Comparison of ENCODE assay signal across 9 cellular contexts in genomic region chr19:42229855-42230331, GRCh38. TPM values are rescaled to one million over a fixed set of nuclear protein-coding genes. Genes with fewer than 3 reads are reported as not detected.
A peak's percentile ranks its signal among the peaks of the same experiment; 100 is the strongest.
DNase-seq lines count a peak whose midpoint lies in the region; ATAC-seq, FAIRE-seq and TF ChIP-seq lines count a peak whose summit lies in the region.
"Had no signal": no experiment of that assay in that cellular context is flagged by ENCODE, and none has a peak within 500 bp of the region (broad histone marks: within the 10 kb centered on the region; RNA-seq: fewer than 3 reads in every experiment).

No MANE protein-coding gene starts in this region.

- TF ChIP-seq POLR2A in GM12878 (IDR thresholded peaks at IDR 0.05; ENCODE audit: low read depth, low read length), result peak; percentile 26

- ATAC-seq in GM12878, result no peak
- ATAC-seq in stimulated activated naive B cell treated with anti-CD40 and anti-IgM and Interleukin-4, amounts not matched to agents 10 μg/mL and 1 μg/mL and 100 μg/mL, for 72 hours (replicated peaks), result no peak

- no peaks in the 10 kb centered on the region for H3K9me3 Mint-ChIP-seq in activated naive CD4-positive, alpha-beta T cell treated with anti-CD3 and anti-CD28 coated beads, Interleukin-2, amount 50 U/mL, for 24 hours
- H3K9me3 Mint-ChIP-seq in stimulated activated naive B cell treated with anti-CD40 and anti-IgM and Interleukin-4, amounts not matched to agents 10 μg/mL and 1 μg/mL and 100 μg/mL, for 72 hours, result no peaks in the 10 kb centered on the region
- H3K9me3 Mint-ChIP-seq: neural progenitor cell had no signal

- H3K9ac ChIP-seq in GM12878 (ENCODE audit: control insufficient read depth, insufficient read depth, low read length), result no peak overlapping the region
- H3K9ac ChIP-seq: neural progenitor cell had no signal

- H3K4me2 ChIP-seq in GM12878 (ENCODE audit: control insufficient read depth, insufficient read depth), result no peak overlapping the region
- H3K4me2 ChIP-seq: BLaER1 treated with 17β-estradiol and CSF1 and Interleukin-3, amounts not matched to agents 10 nM and 100 nM; neural progenitor cell had no signal

- H3K27ac ChIP-seq in GM12878 (ENCODE audit: control insufficient read depth, insufficient read depth) (no peak overlapping the region), ascending aorta (no peak overlapping the region)
- H3K27ac ChIP-seq: neural progenitor cell had no signal

- no peaks in the 10 kb centered on the region for H3K27me3 ChIP-seq in GM12878 (replicated peaks in 1 of 2; ENCODE audit: control insufficient read depth in 2 of 2, insufficient read depth in 2 of 2, low read length in 1 of 2)
- H3K27me3 ChIP-seq in ascending aorta, result no peaks in the 10 kb centered on the region
- H3K27me3 ChIP-seq: BLaER1 treated with 17β-estradiol and CSF1 and Interleukin-3, amounts not matched to agents 10 nM and 100 nM; neural progenitor cell had no signal

- POLR2A ChIA-PET in GM12878 (lab: Charles Lee), result no interaction called here

- BruUV-seq in GM12878 (replicated peaks; lab: Mats Ljungman, UMichigan), result no TSS peak

- in situ Hi-C loops in GM12878 (cut with MboI), result no loop called here

- peak overlapping the region; percentile 77 for H3K27ac Mint-ChIP-seq in activated naive CD4-positive, alpha-beta T cell treated with anti-CD3 and anti-CD28 coated beads, Interleukin-2, amount 50 U/mL, for 24 hours
- peak overlapping the region; percentile 69 for H3K27ac Mint-ChIP-seq in stimulated activated naive B cell treated with anti-CD40 and anti-IgM and Interleukin-4, amounts not matched to agents 10 μg/mL and 1 μg/mL and 100 μg/mL, for 72 hours
- H3K27ac Mint-ChIP-seq: neural progenitor cell had no signal

- TF ChIP-seq CTCF in GM12878 (IDR thresholded peaks at IDR 0.05 in 2 of 3, conservative IDR thresholded peaks at IDR 0.05 in 1 of 3; ENCODE audit: control insufficient read depth in 2 of 3, extremely low read depth in 1 of 3, insufficient read depth in 1 of 3, low read depth in 3 of 3, low read length in 3 of 3), result no peak
- no peak for TF ChIP-seq CTCF in ascending aorta (IDR thresholded peaks at IDR 0.05)

- H3K9me3 ChIP-seq in GM12878 (replicated peaks; ENCODE audit: control insufficient read depth, insufficient read depth, low read length) (no peaks in the 10 kb centered on the region), ascending aorta (no peaks in the 10 kb centered on the region)
- H3K9me3 ChIP-seq: BLaER1 treated with 17β-estradiol and CSF1 and Interleukin-3, amounts not matched to agents 10 nM and 100 nM had no signal

- TF ChIP-seq RAD21 in GM12878 (IDR thresholded peaks at IDR 0.05; ENCODE audit: insufficient read depth, low read depth, low read length), result no peak

- no peak overlapping the region for H2AFZ ChIP-seq in GM12878 (ENCODE audit: control insufficient read depth, low read depth, low read length)
- H2AFZ ChIP-seq: neural progenitor cell had no signal

- CTCF ChIA-PET in GM12878 (lab: Yijun Ruan, JAX), result interaction anchor here (0.6 to 1.1 kb wide), 4 partner anchors 10 to 97 kb away, joined by 3 read pairs; partner anchors contain the start of gene POU2F2

- H3K4me1 Mint-ChIP-seq in activated naive CD4-positive, alpha-beta T cell treated with anti-CD3 and anti-CD28 coated beads, Interleukin-2, amount 50 U/mL, for 24 hours, result peaks cover 29% of the 10 kb centered on the region
- peaks cover 17 to 65% of the 10 kb centered on the region in 2 donors for H3K4me1 Mint-ChIP-seq in stimulated activated naive B cell treated with anti-CD40 and anti-IgM and Interleukin-4, amounts not matched to agents 10 μg/mL and 1 μg/mL and 100 μg/mL, for 72 hours

- no peak for TF ChIP-seq EP300 in GM12878 (IDR thresholded peaks at IDR 0.05; ENCODE audit: borderline replicate concordance in 1 of 2, control insufficient read depth in 1 of 2, low read depth in 2 of 2, low read length in 2 of 2)

- peaks cover 25 to 41% of the 10 kb centered on the region in 2 experiments for H3K36me3 ChIP-seq in GM12878 (ENCODE audit: control insufficient read depth in 2 of 2, insufficient read depth in 2 of 2, low read length in 1 of 2)
- H3K36me3 ChIP-seq in ascending aorta, result peaks cover 81 to 91% of the 10 kb centered on the region in 2 donors
- H3K36me3 ChIP-seq: neural progenitor cell had no signal

- 72% methylated on average over 8 of the region's 8 CpGs for WGBS in GM12878 (ENCODE audit: insufficient coverage, insufficient replicate concordance, low lambda C conversion rate, missing lambda C conversion rate)

- no peaks in the 10 kb centered on the region; the same call in none of the 2 replicates for H4K20me1 ChIP-seq in GM12878 (ENCODE audit: control insufficient read depth, insufficient read depth)

- H3K4me3 Mint-ChIP-seq in activated naive CD4-positive, alpha-beta T cell treated with anti-CD3 and anti-CD28 coated beads, Interleukin-2, amount 50 U/mL, for 24 hours, result no peak overlapping the region
- no peak overlapping the region for H3K4me3 Mint-ChIP-seq in stimulated activated naive B cell treated with anti-CD40 and anti-IgM and Interleukin-4, amounts not matched to agents 10 μg/mL and 1 μg/mL and 100 μg/mL, for 72 hours
- H3K4me3 Mint-ChIP-seq: neural progenitor cell had no signal

- H3K4me1 ChIP-seq in GM12878 (ENCODE audit: control insufficient read depth, insufficient read depth, low read length), result no peaks in the 10 kb centered on the region
- no peaks in the 10 kb centered on the region for H3K4me1 ChIP-seq in ascending aorta
- H3K4me1 ChIP-seq: neural progenitor cell had no signal

- no peaks in the 10 kb centered on the region; the same call in none of the 2 replicates for H3K79me2 ChIP-seq in GM12878 (ENCODE audit: control insufficient read depth, insufficient read depth, low read length)

- no peaks in the 10 kb centered on the region for H3K27me3 Mint-ChIP-seq in activated naive CD4-positive, alpha-beta T cell treated with anti-CD3 and anti-CD28 coated beads, Interleukin-2, amount 50 U/mL, for 24 hours
- H3K27me3 Mint-ChIP-seq in stimulated activated naive B cell treated with anti-CD40 and anti-IgM and Interleukin-4, amounts not matched to agents 10 μg/mL and 1 μg/mL and 100 μg/mL, for 72 hours, result no peaks in the 10 kb centered on the region

- SMC1A ChIA-PET in GM12878 (lab: Charles Lee; ENCODE audit: uncharacterized antibody, unreplicated experiment), result interaction anchor here (0.6 kb wide), 1 partner anchor 53 kb away, joined by 3 read pairs; no protein-coding TSS in a partner anchor

- no peak for FAIRE-seq in GM12878 (lab: Jason Lieb, UNC)

- intact Hi-C loops in GM12878 (cut with micrococcal nuclease; ENCODE audit: unreplicated experiment) (no loop called here), ascending aorta (cut with DNase I) (no loop called here)

- RAD21 ChIA-PET in GM12878 (lab: Charles Lee; ENCODE audit: unreplicated experiment), result no interaction called here

- H3K36me3 Mint-ChIP-seq in activated naive CD4-positive, alpha-beta T cell treated with anti-CD3 and anti-CD28 coated beads, Interleukin-2, amount 50 U/mL, for 24 hours, result peaks cover 8% of the 10 kb centered on the region
- peaks cover 38 to 57% of the 10 kb centered on the region in 2 donors for H3K36me3 Mint-ChIP-seq in stimulated activated naive B cell treated with anti-CD40 and anti-IgM and Interleukin-4, amounts not matched to agents 10 μg/mL and 1 μg/mL and 100 μg/mL, for 72 hours

- no peak for DNase-seq in activated naive CD4-positive, alpha-beta T cell treated with anti-CD3 and anti-CD28 coated beads, Interleukin-2, amount 50 U/mL, for 16 hours
- DNase-seq in GM12878 (ENCODE audit: low read depth, low spot score) (no peak), ascending aorta (ENCODE audit: low spot score in 2 of 2) (no peak), NCI-H1092 (lab: John Stamatoyannopoulos, UW) (no peak)
- no peak for DNase-seq in stimulated activated naive B cell treated with anti-CD40 and anti-IgM and Interleukin-4, amounts not matched to agents 10 μg/mL and 1 μg/mL and 100 μg/mL, for 72 hours
- DNase-seq: activated effector memory CD4-positive, alpha-beta T cell treated with Interleukin-2 at 50 U/mL for 16 hours had no signal

- no peak overlapping the region for H3K4me3 ChIP-seq in GM12878
- no peak overlapping the region for H3K4me3 ChIP-seq in ascending aorta
- H3K4me3 ChIP-seq: BLaER1 treated with 17β-estradiol and CSF1 and Interleukin-3, amounts not matched to agents 10 nM and 100 nM; neural progenitor cell had no signal

RNA-seq across cellular contexts. Expression of gene ZNF526, which starts 9.8 kb away (rescaled TPM):
- 33.6 and 41.2 TPM in 2 replicates for total RNA-seq in GM12878 (2013; cell fraction: nucleolus; rRNA removed)
- total RNA-seq in GM12878 (2014; rRNA removed) (8.3 and 9.6 TPM in 2 replicates), GM12878 (2014; rRNA removed; fragmentation: Illumina TruSeq; extraction: Trizol) (5.3 and 5.4 TPM in 2 replicates), GM12878 (2021) (14.7 and 18.3 TPM in 2 replicates), ascending aorta (7.0 TPM)
- 4.1 TPM for polyA plus RNA-seq in GM12878 (2011; ENCODE audit: low read depth)
- polyA plus RNA-seq in GM12878 (2011; rRNA removed) (2.1 and 4.2 TPM in 2 replicates), GM12878 (2014; fragmentation: Illumina TruSeq; extraction: Trizol) (2.4 and 4.2 TPM in 2 replicates), GM12878 (2014; fragmentation: Nextera tagmentation; extraction: Ambion mirVana) (1 to 10 TPM; 1.8 to 2.0 TPM), GM12878 (2014; rRNA removed) (5.6 and 7.2 TPM in 2 replicates), GM12878 (2016; fragmentation: Nextera tagmentation; extraction: Ambion mirVana) (10 to 100 TPM; 12.8 to 13.3 TPM)
- 4.2 and 4.4 TPM in 2 replicates for polyA plus RNA-seq in GM12878 (2011; cell fraction: cytosol; rRNA removed)
- polyA plus RNA-seq in GM12878 (2011; cell fraction: nucleus; rRNA removed), result 6.0 and 7.3 TPM in 2 replicates
- 7.0 and 7.6 TPM in 2 replicates for polyA plus RNA-seq in GM12878 (2012)
- 10.8 and 14.2 TPM in 2 replicates for polyA minus RNA-seq in GM12878 (2011; rRNA and poly(A)+ RNA removed)
- polyA minus RNA-seq in GM12878 (2011; cell fraction: cytosol; rRNA and poly(A)+ RNA removed), result 4.4 and 5.5 TPM in 2 replicates
- polyA minus RNA-seq in GM12878 (2011; cell fraction: nucleus; rRNA and poly(A)+ RNA removed), result 5.4 and 10.8 TPM in 2 replicates

RNA-seq across cellular contexts. Expression of gene DEDD2, which starts 12.4 kb away (rescaled TPM):
- total RNA-seq in GM12878 (2013; cell fraction: nucleolus; rRNA removed), result 18.7 and 18.8 TPM in 2 replicates
- total RNA-seq in GM12878 (2014; rRNA removed) (17.6 and 22.1 TPM in 2 replicates), GM12878 (2014; rRNA removed; fragmentation: Illumina TruSeq; extraction: Trizol) (9.5 and 9.6 TPM in 2 replicates), GM12878 (2021) (15.3 and 18.2 TPM in 2 replicates), ascending aorta (30.2 TPM)
- polyA plus RNA-seq in GM12878 (2011; ENCODE audit: low read depth), result 10.7 TPM
- polyA plus RNA-seq in GM12878 (2011; rRNA removed) (10.1 and 20.0 TPM in 2 replicates), GM12878 (2014; fragmentation: Illumina TruSeq; extraction: Trizol) (5.1 and 12.5 TPM in 2 replicates), GM12878 (2014; fragmentation: Nextera tagmentation; extraction: Ambion mirVana) (1 to 10 TPM; 2.5 to 3.1 TPM), GM12878 (2014; rRNA removed) (24.0 and 28.6 TPM in 2 replicates), GM12878 (2016; fragmentation: Nextera tagmentation; extraction: Ambion mirVana) (10 to 100 TPM; 22.0 to 24.7 TPM)
- polyA plus RNA-seq in GM12878 (2011; cell fraction: cytosol; rRNA removed), result 31.5 and 40.2 TPM in 2 replicates
- polyA plus RNA-seq in GM12878 (2011; cell fraction: nucleus; rRNA removed), result 23.7 and 26.9 TPM in 2 replicates
- 21.1 and 21.2 TPM in 2 replicates for polyA plus RNA-seq in GM12878 (2012)
- polyA minus RNA-seq in GM12878 (2011; rRNA and poly(A)+ RNA removed), result 13.1 and 26.9 TPM in 2 replicates
- polyA minus RNA-seq in GM12878 (2011; cell fraction: cytosol; rRNA and poly(A)+ RNA removed), result 6.9 and 8.0 TPM in 2 replicates
- 8.7 and 9.5 TPM in 2 replicates for polyA minus RNA-seq in GM12878 (2011; cell fraction: nucleus; rRNA and poly(A)+ RNA removed)

RNA-seq across cellular contexts. Expression of gene GSK3A, which starts 12.5 kb away (rescaled TPM):
- 7.7 and 11.1 TPM in 2 replicates for total RNA-seq in GM12878 (2013; cell fraction: nucleolus; rRNA removed)
- total RNA-seq in GM12878 (2014; rRNA removed), result 11.5 and 15.0 TPM in 2 replicates
- 15.3 and 15.8 TPM in 2 replicates for total RNA-seq in GM12878 (2014; rRNA removed; fragmentation: Illumina TruSeq; extraction: Trizol)
- total RNA-seq in GM12878 (2021), result 35.6 and 38.6 TPM in 2 replicates
- polyA plus RNA-seq in GM12878 (2011; ENCODE audit: low read depth), result 12.6 TPM
- polyA plus RNA-seq in GM12878 (2011; rRNA removed), result 17.5 and 41.3 TPM in 2 replicates
- polyA plus RNA-seq in GM12878 (2011; cell fraction: cytosol; rRNA removed), result 44.7 and 48.5 TPM in 2 replicates
- 32.0 and 39.9 TPM in 2 replicates for polyA plus RNA-seq in GM12878 (2011; cell fraction: nucleus; rRNA removed)
- polyA plus RNA-seq in GM12878 (2012), result 24.5 and 27.4 TPM in 2 replicates
- polyA plus RNA-seq in GM12878 (2014; fragmentation: Illumina TruSeq; extraction: Trizol), result 35.2 and 47.9 TPM in 2 replicates
- 1 to 10 TPM in 1 of 2 experiments, under 1 TPM in 1; 1.00 to 1.2 TPM for polyA plus RNA-seq in GM12878 (2014; fragmentation: Nextera tagmentation; extraction: Ambion mirVana)
- 40.9 and 48.8 TPM in 2 replicates for polyA plus RNA-seq in GM12878 (2014; rRNA removed)
- polyA plus RNA-seq in GM12878 (2016; fragmentation: Nextera tagmentation; extraction: Ambion mirVana), result 10 to 100 TPM in 1 of 2 experiments, 1 to 10 TPM in 1; 3.8 to 11.4 TPM
- 18.6 and 31.7 TPM in 2 replicates for polyA minus RNA-seq in GM12878 (2011; rRNA and poly(A)+ RNA removed)
- 14.7 and 17.7 TPM in 2 replicates for polyA minus RNA-seq in GM12878 (2011; cell fraction: cytosol; rRNA and poly(A)+ RNA removed)
- polyA minus RNA-seq in GM12878 (2011; cell fraction: nucleus; rRNA and poly(A)+ RNA removed), result 4.2 and 6.6 TPM in 2 replicates
- total RNA-seq in ascending aorta, result 27.0 TPM

RNA-seq across cellular contexts. Expression of gene ERF, which starts 25.0 kb away (rescaled TPM):
- total RNA-seq in GM12878 (2013; cell fraction: nucleolus; rRNA removed), result 29.9 and 31.1 TPM in 2 replicates
- 15.9 and 22.2 TPM in 2 replicates for total RNA-seq in GM12878 (2014; rRNA removed)
- total RNA-seq in GM12878 (2014; rRNA removed; fragmentation: Illumina TruSeq; extraction: Trizol), result 12.1 and 12.8 TPM in 2 replicates
- total RNA-seq in GM12878 (2021), result 51.8 and 56.3 TPM in 2 replicates
- 3.6 TPM for polyA plus RNA-seq in GM12878 (2011; ENCODE audit: low read depth)
- polyA plus RNA-seq in GM12878 (2011; rRNA removed), result 15.1 and 34.5 TPM in 2 replicates
- polyA plus RNA-seq in GM12878 (2011; cell fraction: cytosol; rRNA removed), result 23.3 and 39.9 TPM in 2 replicates
- polyA plus RNA-seq in GM12878 (2011; cell fraction: nucleus; rRNA removed), result 164 and 188 TPM in 2 replicates
- 21.7 and 22.0 TPM in 2 replicates for polyA plus RNA-seq in GM12878 (2012)
- polyA plus RNA-seq in GM12878 (2014; fragmentation: Illumina TruSeq; extraction: Trizol), result 4.9 and 17.8 TPM in 2 replicates
- polyA plus RNA-seq in GM12878 (2014; fragmentation: Nextera tagmentation; extraction: Ambion mirVana), result under 1 TPM; 0.02 to 0.04 TPM
- polyA plus RNA-seq in GM12878 (2014; rRNA removed), result 33.0 and 40.2 TPM in 2 replicates
- polyA plus RNA-seq in GM12878 (2016; fragmentation: Nextera tagmentation; extraction: Ambion mirVana), result 1 to 10 TPM; 8.3 to 8.9 TPM
- 27.0 and 49.3 TPM in 2 replicates for polyA minus RNA-seq in GM12878 (2011; rRNA and poly(A)+ RNA removed)
- polyA minus RNA-seq in GM12878 (2011; cell fraction: cytosol; rRNA and poly(A)+ RNA removed), result 19.8 and 25.4 TPM in 2 replicates
- polyA minus RNA-seq in GM12878 (2011; cell fraction: nucleus; rRNA and poly(A)+ RNA removed), result 34.6 and 45.5 TPM in 2 replicates
- 51.6 TPM for total RNA-seq in ascending aorta

RNA-seq across cellular contexts. Expression of gene CIC, which starts 39.2 kb away (rescaled TPM):
- 33.3 and 49.5 TPM in 2 replicates for total RNA-seq in GM12878 (2013; cell fraction: nucleolus; rRNA removed)
- total RNA-seq in GM12878 (2014; rRNA removed) (8.0 and 9.5 TPM in 2 replicates), GM12878 (2014; rRNA removed; fragmentation: Illumina TruSeq; extraction: Trizol) (4.3 and 6.5 TPM in 2 replicates), GM12878 (2021) (47.3 and 50.6 TPM in 2 replicates), ascending aorta (247 TPM)
- polyA plus RNA-seq in GM12878 (2011; ENCODE audit: low read depth), result 9.5 TPM
- polyA plus RNA-seq in GM12878 (2011; rRNA removed) (2.4 and 3.8 TPM in 2 replicates), GM12878 (2014; fragmentation: Illumina TruSeq; extraction: Trizol) (1.7 and 7.4 TPM in 2 replicates), GM12878 (2014; fragmentation: Nextera tagmentation; extraction: Ambion mirVana) (under 1 TPM; 0.18 to 0.24 TPM), GM12878 (2014; rRNA removed) (24.0 and 27.7 TPM in 2 replicates), GM12878 (2016; fragmentation: Nextera tagmentation; extraction: Ambion mirVana) (1 to 10 TPM; 6.9 to 8.1 TPM)
- polyA plus RNA-seq in GM12878 (2011; cell fraction: cytosol; rRNA removed), result 6.7 and 9.9 TPM in 2 replicates
- polyA plus RNA-seq in GM12878 (2011; cell fraction: nucleus; rRNA removed), result 76.7 and 94.7 TPM in 2 replicates
- polyA plus RNA-seq in GM12878 (2012), result 29.1 and 30.8 TPM in 2 replicates
- 2.1 and 9.8 TPM in 2 replicates for polyA minus RNA-seq in GM12878 (2011; rRNA and poly(A)+ RNA removed)
- 10.2 and 11.2 TPM in 2 replicates for polyA minus RNA-seq in GM12878 (2011; cell fraction: cytosol; rRNA and poly(A)+ RNA removed)
- polyA minus RNA-seq in GM12878 (2011; cell fraction: nucleus; rRNA and poly(A)+ RNA removed), result 13.1 and 24.6 TPM in 2 replicates
